ENCODE assay signal across 1 cellular context in genomic region chr12:123512838-123513665, GRCh38.
TF ChIP-seq lines count a peak whose summit lies in the region.

No MANE protein-coding gene starts in this region.

TF ChIP-seq in IMR-90, 13 proteins besides CTCF, POLR2A, EP300 and RAD21 (continued from another document):
- TF ChIP-seq NFE2L2 (IDR thresholded peaks at IDR 0.05; ENCODE audit: low read depth, low read length) (no peak), FOS (IDR thresholded peaks at IDR 0.05; ENCODE audit: low read depth, low read length) (no peak), MAFK (IDR thresholded peaks at IDR 0.05; ENCODE audit: low read depth, low read length) (no peak), MAZ (IDR thresholded peaks at IDR 0.05; ENCODE audit: borderline replicate concordance, low read depth, low read length) (no peak)
